ENCODE assay signal across 8 cellular contexts in the genomic region with DNA sequence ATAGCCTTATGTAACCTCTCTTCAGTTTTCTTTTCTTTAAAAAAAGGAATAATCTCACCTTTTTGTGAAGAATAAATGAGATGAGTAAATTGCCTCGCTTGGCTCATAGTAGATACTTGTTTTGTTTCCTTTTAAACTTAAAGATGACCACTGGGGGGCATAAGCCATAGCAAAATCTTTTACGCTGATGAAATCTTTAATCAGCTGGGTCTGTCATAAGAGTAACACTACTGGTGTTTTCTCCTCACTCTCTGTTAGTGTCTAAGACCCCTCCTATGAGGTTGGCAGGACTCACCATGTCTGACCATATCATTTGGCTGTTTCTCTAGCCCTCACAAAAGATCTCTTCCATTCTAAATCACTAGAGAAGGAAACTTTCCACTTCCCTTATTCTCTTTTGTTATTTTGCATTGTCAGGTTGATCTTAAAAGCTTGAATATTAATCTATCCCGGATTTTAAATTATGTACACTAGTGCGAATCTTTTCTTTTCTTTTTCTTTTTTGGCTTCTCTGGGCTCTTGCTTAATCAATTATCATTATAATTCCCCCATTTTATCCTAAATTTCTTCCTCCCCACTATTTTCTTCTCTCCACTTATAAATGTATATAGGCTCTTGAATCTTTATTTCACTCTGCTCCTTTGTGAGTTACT. TPM values are rescaled to one million over a fixed set of nuclear protein-coding genes. Genes with fewer than 3 reads are reported as not detected.
DNase-seq lines count a peak whose midpoint lies in the region; ATAC-seq, FAIRE-seq and TF ChIP-seq lines count a peak whose summit lies in the region.

No MANE protein-coding gene starts in this region.

- TF ChIP-seq POLR2A in ovary (IDR thresholded peaks at IDR 0.05): no peak

- no peaks in the 10 kb centered on the region for H3K36me3 ChIP-seq in ovary

- no peak for TF ChIP-seq CTCF in activated B cell treated with CpG ODN at 0.5 μM for 24 hours (IDR thresholded peaks at IDR 0.05)
- no peak for TF ChIP-seq CTCF in ovary (IDR thresholded peaks at IDR 0.05)

- DNase-seq in activated B cell treated with CpG ODN at 0.5 μM for 24 hours (no peak), left kidney (ENCODE audit: low read depth, low spot score) (peak; percentile 46), ovary (no peak), AG08396 (ENCODE audit: low spot score) (no peak), inferior parietal cortex (ENCODE audit: extremely low spot score) (no peak)
- DNase-seq in activated CD4-positive, alpha-beta T cell treated with anti-CD3 and anti-CD28 coated beads, Interleukin-2, amount 50 U/mL, for 1 hour: no peak

- no peak for TF ChIP-seq EP300 in ovary (IDR thresholded peaks at IDR 0.05)

- no peaks in the 10 kb centered on the region for H3K9me3 ChIP-seq in ovary

- no peak overlapping the region for H3K27ac ChIP-seq in ovary

- no peak overlapping the region for H3K4me3 ChIP-seq in ovary

- no peaks in the 10 kb centered on the region for H3K36me3 Mint-ChIP-seq in activated B cell treated with CpG ODN at 0.5 μM for 24 hours (ENCODE audit: low read depth)

- no peaks in the 10 kb centered on the region for H3K9me3 Mint-ChIP-seq in activated B cell treated with CpG ODN at 0.5 μM for 24 hours

- no peaks in the 10 kb centered on the region for H3K27me3 ChIP-seq in ovary

- peaks cover 57% of the 10 kb centered on the region for H3K4me1 Mint-ChIP-seq in activated B cell treated with CpG ODN at 0.5 μM for 24 hours

- no peaks in the 10 kb centered on the region for H3K4me1 ChIP-seq in ovary (ENCODE audit: insufficient read depth)

- ATAC-seq in HG03378 (IDR thresholded peaks at IDR 0.05; ENCODE audit: unreplicated experiment): peak; percentile 59
- ATAC-seq in activated B cell treated with CpG ODN at 0.5 μM for 24 hours (ENCODE audit: low read depth): peak; percentile 74

- FAIRE-seq in G401.6 (lab: Jason Lieb, UNC): peak; percentile 67

- 58 to 74% (median 70%) methylated on average over 4 of the region's 4 CpGs for WGBS in ovary, 3 donors

- H3K4me3 Mint-ChIP-seq in activated B cell treated with CpG ODN at 0.5 μM for 24 hours: peak overlapping the region; percentile 32

- no peaks in the 10 kb centered on the region for H3K27me3 Mint-ChIP-seq in activated B cell treated with CpG ODN at 0.5 μM for 24 hours

- intact Hi-C loops in activated B cell treated with CpG ODN at 0.5 μM for 24 hours (cut with micrococcal nuclease) (loop anchor here (1.0 to 10.0 kb wide), 7 partner anchors 10 to 217 kb away; partner anchors contain the start of genes GPC2 and STAG3), ovary (cut with DNase I) (no loop called here)

- peak overlapping the region; percentile 91 for H3K27ac Mint-ChIP-seq in activated B cell treated with CpG ODN at 0.5 μM for 24 hours

- CTCF ChIA-PET in activated B cell treated with CpG ODN at 0.5 μM for 24 hours (lab: Charles Lee): interaction anchor here (0.8 to 2.9 kb wide), 15 partner anchors 8 to 217 kb away, joined by 3 to 33 read pairs (median 5); partner anchors contain the start of genes GPC2, LAMTOR4 and PVRIG

- POLR2A ChIA-PET in activated B cell treated with CpG ODN at 0.5 μM for 24 hours (lab: Charles Lee): interaction anchor here (0.6 to 2.1 kb wide), 17 partner anchors 10 to 154 kb away, joined by 3 to 17 read pairs (median 5); partner anchors contain the start of genes GPC2, LAMTOR4, PVRIG and STAG3

RNA-seq across cellular contexts. Expression of gene STAG3, which starts 12.5 kb away (rescaled TPM):
- total RNA-seq in activated B cell treated with CpG ODN at 0.5 μM for 24 hours: 41.3 and 42.4 TPM in 2 replicates
- 1 to 10 TPM in 4 of 7 donors, under 1 TPM in 3; 0.66 to 2.8 (median 1.7) TPM for total RNA-seq in ovary
- 1 to 10 TPM; 1.9 to 3.2 TPM for polyA plus RNA-seq in ovary

RNA-seq across cellular contexts. Expression of gene GPC2, which starts 13.0 kb away (rescaled TPM):
- total RNA-seq in activated B cell treated with CpG ODN at 0.5 μM for 24 hours (5.0 and 5.1 TPM in 2 replicates), ovary (1 to 10 TPM; 2.0 to 5.6 (median 3.1) TPM)
- polyA plus RNA-seq in ovary: 1 to 10 TPM in 1 of 2 donors, under 1 TPM in 1; 0.25 to 2.9 TPM

RNA-seq across cellular contexts. Expression of gene GAL3ST4, which starts 21.8 kb away (rescaled TPM):
- 0.10 and 1.2 TPM in 2 replicates for total RNA-seq in activated B cell treated with CpG ODN at 0.5 μM for 24 hours
- 10 to 100 TPM in 2 of 7 donors, 1 to 10 TPM in 5; 3.1 to 16.3 (median 7.4) TPM for total RNA-seq in ovary
- 10 to 100 TPM in 1 of 2 donors, 1 to 10 TPM in 1; 4.3 to 10.6 TPM for polyA plus RNA-seq in ovary

RNA-seq across cellular contexts. Expression of gene PVRIG, which starts 29.6 kb away (rescaled TPM):
- total RNA-seq in activated B cell treated with CpG ODN at 0.5 μM for 24 hours (17.1 and 20.0 TPM in 2 replicates), ovary (1 to 10 TPM in 1 of 7 donors, under 1 TPM in 4, not detected in 2; 0.25 to 1.7 (median 0.48) TPM)
- under 1 TPM; 0.12 to 0.21 TPM for polyA plus RNA-seq in ovary

RNA-seq across cellular contexts. Expression of gene TRAPPC14, which starts 31.7 kb away (rescaled TPM):
- 55.7 and 65.3 TPM in 2 replicates for total RNA-seq in activated B cell treated with CpG ODN at 0.5 μM for 24 hours
- total RNA-seq in ovary: 10 to 100 TPM in 5 of 7 donors, 1 to 10 TPM in 2; 6.2 to 27.2 (median 14.8) TPM
- polyA plus RNA-seq in ovary: 1 to 10 TPM; 2.8 to 9.1 TPM

Comparison
In these comparisons a context has a peak if more than half of its experiments do, and no peak if none do; other contexts are left out.
1. RNA of gene STAG3, which starts 12.5 kb away (total RNA-seq): 41.3 to 42.4 TPM in activated B cell treated with CpG ODN at 0.5 μM for 24 hours; 0.66 to 2.8 TPM in ovary; every median in the first group is over 10 times any median in the second.